Comparison of ENCODE assay signal across 10 cellular contexts in genomic region chr16:30041841-30042240, GRCh38. TPM values are rescaled to one million over a fixed set of nuclear protein-coding genes. Genes with fewer than 3 reads are reported as not detected.
DNase-seq lines count a peak whose midpoint lies in the region; ATAC-seq and TF ChIP-seq lines count a peak whose summit lies in the region.
"Had no signal": no experiment of that assay in that cellular context is flagged by ENCODE, and none has a peak within 500 bp of the region (broad histone marks: within the 10 kb centered on the region; RNA-seq: fewer than 3 reads in every experiment).

No MANE protein-coding gene starts in this region.

- in situ Hi-C loops in GM13977 (cut with MboI; ENCODE audit: low pct_unique_long_range_greater_than_20kb, low sequenced_read_pairs, unreplicated experiment): no loop called here

- ATAC-seq in HG02642 (IDR thresholded peaks at IDR 0.05; ENCODE audit: poor library complexity, unreplicated experiment) (no peak), HG02981 (IDR thresholded peaks at IDR 0.05; ENCODE audit: unreplicated experiment) (no peak), GM18867 (IDR thresholded peaks at IDR 0.05; ENCODE audit: unreplicated experiment) (no peak)

- no peaks in the 10 kb centered on the region for H3K36me3 ChIP-seq in kidney epithelial cell (ENCODE audit: control insufficient read depth, insufficient read depth, low read length)

- CTCF ChIA-PET in AG04450 (lab: Charles Lee): interaction anchor here (0.7 to 5.2 kb wide), 4 partner anchors 10 to 493 kb away, joined by 3 to 26 read pairs (median 4); partner anchors contain the start of genes TLCD3B and ZNF747

- H3K27ac ChIP-seq in AG04450 (ENCODE audit: low read depth, low read length): no peak overlapping the region
- H3K27ac ChIP-seq: skin epidermis had no signal

- POLR2A ChIA-PET in AG04450 (lab: Yijun Ruan, JAX): interaction anchor here (1.1 kb wide), 1 partner anchor 50 kb away, joined by 3 read pairs; the partner anchor contains the start of gene TBX6

- H3K27me3 ChIP-seq in AG04450 (ENCODE audit: control insufficient read depth, insufficient read depth, low read length): peaks cover 3% of the 10 kb centered on the region
- peaks cover 2% of the 10 kb centered on the region for H3K27me3 ChIP-seq in kidney epithelial cell (ENCODE audit: control insufficient read depth, insufficient read depth, low read length)

- DNase-seq in AG04450 (ENCODE audit: low read depth, low spot score) (no peak), GM13977 (ENCODE audit: low spot score) (no peak), kidney epithelial cell (ENCODE audit: low read depth) (no peak), NCI-H510A treated with DMSO at 0.1 percent for 48 hours (lab: John Stamatoyannopoulos, UW) (no peak)
- DNase-seq: T1000 had no signal

- H3K9me3 ChIP-seq in AG04450 (ENCODE audit: control insufficient read depth, insufficient read depth, low read length): no peaks in the 10 kb centered on the region

- TF ChIP-seq CTCF in AG04450 (IDR thresholded peaks at IDR 0.05; ENCODE audit: low read depth, low read length): peak; percentile 49
- TF ChIP-seq CTCF in GM13977 (IDR thresholded peaks at IDR 0.05; ENCODE audit: extremely low read depth, insufficient read depth, missing control alignments): peak; percentile 2
- TF ChIP-seq CTCF in WI38 (IDR thresholded peaks at IDR 0.05; ENCODE audit: low read depth, low read length): peak; percentile 23; the same call in 1 of the 2 replicates
- peak; percentile 51 for TF ChIP-seq CTCF in kidney epithelial cell (IDR thresholded peaks at IDR 0.05; ENCODE audit: insufficient read depth, low read length, poor library complexity, severe bottlenecking)

- H3K4me3 ChIP-seq in AG04450 (ENCODE audit: low read depth, low read length) (no peak overlapping the region), WI38 (ENCODE audit: low read depth, low read length) (no peak overlapping the region), kidney epithelial cell (ENCODE audit: low read depth, low read length) (no peak overlapping the region)
- H3K4me3 ChIP-seq: skin epidermis had no signal

RNA-seq across cellular contexts. Expression of gene TLCD3B, which starts 10.8 kb away (rescaled TPM):
- not detected in 2 replicates for polyA plus RNA-seq in AG04450 (2011; rRNA removed)
- not detected in 2 replicates for polyA minus RNA-seq in AG04450 (2011; rRNA and poly(A)+ RNA removed)
- not detected in 2 replicates for total RNA-seq in kidney epithelial cell

RNA-seq across cellular contexts. Expression of gene C16orf92, which starts 18.8 kb away (rescaled TPM):
- polyA plus RNA-seq in AG04450 (2011; rRNA removed): not detected in 2 replicates
- not detected in 2 replicates for polyA minus RNA-seq in AG04450 (2011; rRNA and poly(A)+ RNA removed)
- total RNA-seq in kidney epithelial cell: not detected in 2 replicates

RNA-seq across cellular contexts. Expression of gene ALDOA, which starts 23.7 kb away (rescaled TPM):
- 631 and 806 TPM in 2 replicates for polyA plus RNA-seq in AG04450 (2011; rRNA removed)
- 968 and 1,220 TPM in 2 replicates for polyA minus RNA-seq in AG04450 (2011; rRNA and poly(A)+ RNA removed)
- total RNA-seq in kidney epithelial cell: 826 and 1,130 TPM in 2 replicates

RNA-seq across cellular contexts. Expression of gene DOC2A, which starts 31.0 kb away (rescaled TPM):
- polyA plus RNA-seq in AG04450 (2011; rRNA removed): 0.22 and 0.46 TPM in 2 replicates
- polyA minus RNA-seq in AG04450 (2011; rRNA and poly(A)+ RNA removed): 0.39 and 0.87 TPM in 2 replicates
- total RNA-seq in kidney epithelial cell: 0.33 TPM in 1 of 2 replicates, not detected in the other

RNA-seq across cellular contexts. Expression of gene PPP4C, which starts 34.0 kb away (rescaled TPM):
- 112 and 140 TPM in 2 replicates for polyA plus RNA-seq in AG04450 (2011; rRNA removed)
- 325 and 433 TPM in 2 replicates for polyA minus RNA-seq in AG04450 (2011; rRNA and poly(A)+ RNA removed)
- 126 and 139 TPM in 2 replicates for total RNA-seq in kidney epithelial cell
